Comparison of ENCODE assay signal across 10 cellular contexts in genomic region chr12:117408161-117408791, GRCh38. TPM values are rescaled to one million over a fixed set of nuclear protein-coding genes. Genes with fewer than 3 reads are reported as not detected.
DNase-seq lines count a peak whose midpoint lies in the region; FAIRE-seq and TF ChIP-seq lines count a peak whose summit lies in the region.
"Had no signal": no experiment of that assay in that cellular context is flagged by ENCODE, and none has a peak within 500 bp of the region (broad histone marks: within the 10 kb centered on the region; RNA-seq: fewer than 3 reads in every experiment).

No MANE protein-coding gene starts in this region.

- in situ Hi-C loops in astrocyte of the cerebellum (cut with HindIII; ENCODE audit: low sequenced_read_pairs): no loop called here

- TF ChIP-seq CTCF in astrocyte of the cerebellum (IDR thresholded peaks at IDR 0.05; ENCODE audit: low read depth, low read length, missing control alignments) (no peak), D721Med (IDR thresholded peaks at IDR 0.05; ENCODE audit: insufficient read depth, missing control alignments) (no peak)

- DNase-seq in SIG-M5 treated with dmso at 0.1 percent for 504 hours (lab: John Stamatoyannopoulos, UW; ENCODE audit: unreplicated experiment): peak; percentile 9
- DNase-seq in SIG-M5 (lab: John Stamatoyannopoulos, UW): no peak
- DNase-seq in astrocyte of the cerebellum (ENCODE audit: low read depth): peak; percentile 51
- peak; percentile 42 for DNase-seq in kidney tubule cell (ENCODE audit: low spot score)
- DNase-seq in ureter (ENCODE audit: low spot score): peak; percentile 49
- DNase-seq in NCI-H1930 (lab: John Stamatoyannopoulos, UW): no peak
- no peak for DNase-seq in D721Med (ENCODE audit: insufficient read length, low spot score)
- no peak for DNase-seq in NCI-H774 (lab: John Stamatoyannopoulos, UW)
- DNase-seq: BE2C had no signal

- FAIRE-seq in D721Med (lab: Jason Lieb, UNC): no peak

- no peak overlapping the region for H3K4me3 ChIP-seq in astrocyte of the cerebellum (ENCODE audit: low read depth, low read length)
- H3K4me3 ChIP-seq: vagina had no signal

RNA-seq across cellular contexts. Expression of gene NOS1, which starts 46.9 kb away (rescaled TPM):
- 0.10 TPM for total RNA-seq in ureter

Comparison
In these comparisons a context has a peak if more than half of its experiments do, and no peak if none do; other contexts are left out.
1. DNase-seq: peak in SIG-M5 treated with dmso at 0.1 percent for 504 hours (single experiment), astrocyte of the cerebellum (single experiment), kidney tubule cell (single experiment) and ureter (single experiment); none in SIG-M5 (single experiment), NCI-H1930 (0 of 2), D721Med (single experiment) and NCI-H774 (single experiment).